ENCODE assay signal across 16 cellular contexts in the genomic region with DNA sequence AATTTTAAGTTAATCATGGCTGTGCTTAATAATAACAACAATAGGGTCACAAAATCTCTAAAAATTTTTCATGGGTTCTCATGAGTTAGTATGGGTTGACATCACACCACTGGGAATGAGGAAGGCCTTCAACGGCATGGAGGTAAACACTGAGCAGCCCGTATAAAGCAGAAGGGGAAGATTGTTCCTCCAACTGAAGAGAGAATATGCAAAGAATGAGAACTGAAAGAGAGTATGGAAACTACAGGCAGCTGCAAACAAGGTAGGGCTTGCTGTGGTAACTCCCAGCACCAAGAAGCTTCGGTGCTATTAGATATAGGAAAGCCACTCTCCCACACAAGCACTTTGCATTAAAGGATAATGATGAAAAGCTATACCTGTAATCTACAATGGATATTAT.
DNase-seq lines count a peak whose midpoint lies in the region; ATAC-seq and TF ChIP-seq lines count a peak whose summit lies in the region.
"Had no signal": no experiment of that assay in that cellular context is flagged by ENCODE, and none has a peak within 500 bp of the region (broad histone marks: within the 10 kb centered on the region; RNA-seq: fewer than 3 reads in every experiment).

No MANE protein-coding gene starts in this region.

- TF ChIP-seq CTCF in OCI-LY3 (IDR thresholded peaks at IDR 0.05; ENCODE audit: low read depth, low read length) (no peak), upper lobe of right lung (IDR thresholded peaks at IDR 0.05) (no peak)

- ATAC-seq in GM18858 (IDR thresholded peaks at IDR 0.05; ENCODE audit: unreplicated experiment) (peak; percentile 50), HG02870 (IDR thresholded peaks at IDR 0.05; ENCODE audit: unreplicated experiment) (peak; percentile 72), upper lobe of right lung (no peak)
- ATAC-seq in stimulated activated memory B cell treated with anti-CD40 and anti-IgM and Interleukin-4, amounts not matched to agents 10 μg/mL and 1 μg/mL and 100 μg/mL, for 72 hours: peak; percentile 45
- ATAC-seq: CD8-positive, alpha-beta T cell had no signal

- no peaks in the 10 kb centered on the region for H3K36me3 Mint-ChIP-seq in stimulated activated memory B cell treated with anti-CD40 and anti-IgM and Interleukin-4, amounts not matched to agents 10 μg/mL and 1 μg/mL and 100 μg/mL, for 72 hours
- H3K36me3 Mint-ChIP-seq: CD14-positive monocyte; CD8-positive, alpha-beta T cell had no signal

- H3K79me2 ChIP-seq in OCI-LY3 (ENCODE audit: low read length): no peaks in the 10 kb centered on the region

- intact Hi-C loops in upper lobe of right lung (cut with DNase I): no loop called here

- H3K36me3 ChIP-seq in OCI-LY3 (replicated peaks; ENCODE audit: low read depth, low read length): peaks cover 54% of the 10 kb centered on the region
- no peaks in the 10 kb centered on the region for H3K36me3 ChIP-seq in upper lobe of right lung

- no peak overlapping the region for H3K4me3 ChIP-seq in OCI-LY3 (ENCODE audit: low read length)
- H3K4me3 ChIP-seq in upper lobe of right lung: no peak overlapping the region

- H3K27me3 ChIP-seq in OCI-LY3 (ENCODE audit: low read depth, low read length): no peaks in the 10 kb centered on the region
- H3K27me3 ChIP-seq in upper lobe of right lung: no peaks in the 10 kb centered on the region

- no peak overlapping the region for H3K27ac Mint-ChIP-seq in stimulated activated memory B cell treated with anti-CD40 and anti-IgM and Interleukin-4, amounts not matched to agents 10 μg/mL and 1 μg/mL and 100 μg/mL, for 72 hours
- H3K27ac Mint-ChIP-seq: CD14-positive monocyte; CD8-positive, alpha-beta T cell; H9 had no signal

- no peaks in the 10 kb centered on the region for H3K27me3 Mint-ChIP-seq in stimulated activated memory B cell treated with anti-CD40 and anti-IgM and Interleukin-4, amounts not matched to agents 10 μg/mL and 1 μg/mL and 100 μg/mL, for 72 hours

- no peaks in the 10 kb centered on the region for H3K9me3 Mint-ChIP-seq in stimulated activated memory B cell treated with anti-CD40 and anti-IgM and Interleukin-4, amounts not matched to agents 10 μg/mL and 1 μg/mL and 100 μg/mL, for 72 hours
- H3K9me3 Mint-ChIP-seq: CD8-positive, alpha-beta T cell; H9 had no signal

- DNase-seq in DMS53 (lab: John Stamatoyannopoulos, UW): no peak
- DNase-seq in stimulated activated CD4-positive, alpha-beta T cell treated with anti-CD3 and anti-CD28 coated beads, Interleukin-4, amount 100 ng/mL, for 24 hours: no peak
- no peak for DNase-seq in upper lobe of right lung
- DNase-seq: CD8-positive, alpha-beta T cell; COR-L47; GF-D8; GOT3; H9; IMR-90; KBM-7 had no signal

- H4K20me1 ChIP-seq in OCI-LY3 (ENCODE audit: insufficient read depth, low read length): no peaks in the 10 kb centered on the region

- H3K4me1 Mint-ChIP-seq in stimulated activated memory B cell treated with anti-CD40 and anti-IgM and Interleukin-4, amounts not matched to agents 10 μg/mL and 1 μg/mL and 100 μg/mL, for 72 hours: no peaks in the 10 kb centered on the region
- H3K4me1 Mint-ChIP-seq: CD14-positive monocyte had no signal

- H3K4me1 ChIP-seq in OCI-LY3 (ENCODE audit: low read length) (peaks cover 20% of the 10 kb centered on the region), upper lobe of right lung (no peaks in the 10 kb centered on the region)

- no peak overlapping the region for H3K4me3 Mint-ChIP-seq in stimulated activated memory B cell treated with anti-CD40 and anti-IgM and Interleukin-4, amounts not matched to agents 10 μg/mL and 1 μg/mL and 100 μg/mL, for 72 hours
- H3K4me3 Mint-ChIP-seq: CD14-positive monocyte; CD8-positive, alpha-beta T cell; H9 had no signal

- no peak overlapping the region; the same call in 1 of the 2 replicates for H3K9ac ChIP-seq in OCI-LY3 (ENCODE audit: low read length)

- H3K9me3 ChIP-seq in OCI-LY3 (ENCODE audit: insufficient read depth, low read length) (peaks cover 19% of the 10 kb centered on the region), upper lobe of right lung (no peaks in the 10 kb centered on the region)

- peak overlapping the region; percentile 22; the same call in 1 of the 2 replicates for H2AFZ ChIP-seq in OCI-LY3 (ENCODE audit: low read depth, low read length)

- H3K27ac ChIP-seq in OCI-LY3 (ENCODE audit: low read length) (peak overlapping the region; percentile 73), upper lobe of right lung (no peak overlapping the region)
- H3K27ac ChIP-seq: 22Rv1 had no signal

- peak overlapping the region; percentile 23; the same call in 1 of the 2 replicates for H3K4me2 ChIP-seq in OCI-LY3 (ENCODE audit: low read length)
